ENCODE assay signal across 8 cellular contexts in the genomic region with DNA sequence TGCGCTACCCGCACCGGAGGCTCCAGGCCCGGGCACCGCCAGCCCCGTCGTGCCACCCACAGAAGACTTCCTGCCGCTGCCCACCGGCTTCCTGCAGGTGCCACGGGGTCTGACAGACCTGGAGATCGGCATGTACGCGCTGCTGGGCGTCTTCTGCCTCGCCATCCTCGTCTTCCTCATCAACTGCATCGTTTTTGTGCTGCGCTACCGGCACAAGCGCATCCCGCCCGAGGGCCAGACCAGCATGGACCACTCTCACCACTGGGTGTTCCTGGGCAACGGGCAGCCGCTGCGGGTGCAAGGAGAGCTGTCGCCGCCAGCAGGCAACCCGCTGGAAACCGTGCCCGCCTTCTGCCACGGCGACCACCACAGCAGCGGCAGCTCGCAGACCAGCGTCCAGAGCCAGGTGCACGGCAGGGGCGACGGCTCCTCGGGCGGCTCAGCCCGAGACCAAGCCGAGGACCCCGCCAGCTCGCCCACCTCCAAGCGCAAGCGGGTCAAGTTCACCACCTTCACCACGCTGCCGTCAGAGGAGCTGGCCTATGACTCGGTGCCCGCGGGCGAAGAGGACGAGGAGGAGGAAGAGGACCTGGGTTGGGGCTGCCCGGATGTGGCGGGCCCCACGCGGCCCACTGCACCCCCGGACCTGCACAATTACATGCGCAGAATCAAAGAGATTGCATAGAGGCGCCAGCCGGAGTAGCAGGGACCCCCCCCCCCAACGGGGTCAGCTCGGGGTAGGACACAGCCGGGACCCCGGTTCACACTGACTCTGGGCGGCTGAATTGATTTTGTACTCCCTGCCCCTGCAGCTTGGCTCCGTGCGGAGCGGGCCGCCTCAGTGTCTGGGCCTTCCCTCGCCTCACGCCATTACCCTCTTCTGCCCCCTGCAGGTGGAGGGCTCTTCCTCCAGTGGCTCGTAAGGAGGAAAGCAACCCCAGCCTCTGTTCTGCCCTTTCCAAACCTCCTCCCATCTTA. TPM values are rescaled to one million over a fixed set of nuclear protein-coding genes. Genes with fewer than 3 reads are reported as not detected.
A peak's percentile ranks its signal among the peaks of the same experiment; 100 is the strongest.
DNase-seq lines count a peak whose midpoint lies in the region; ATAC-seq and TF ChIP-seq lines count a peak whose summit lies in the region.

No MANE protein-coding gene starts in this region.

- no peak overlapping the region for H3K9ac ChIP-seq in muscle layer of colon (ENCODE audit: low read length)

- no peaks in the 10 kb centered on the region for H3K9me3 Mint-ChIP-seq in CD4-positive, alpha-beta memory T cell
- H3K9me3 Mint-ChIP-seq in activated CD8-positive, alpha-beta memory T cell treated with anti-CD3 and anti-CD28 coated beads, Interleukin-2, amount 10 ng/mL, durations not matched to agents 7 days and 5 days (ENCODE audit: low read depth): no peaks in the 10 kb centered on the region
- H3K9me3 Mint-ChIP-seq in endothelial cell (ENCODE audit: unreplicated experiment): no peaks in the 10 kb centered on the region

- H3K36me3 ChIP-seq in CD4-positive, alpha-beta memory T cell (ENCODE audit: insufficient read depth, low read length): no peaks in the 10 kb centered on the region
- no peaks in the 10 kb centered on the region for H3K36me3 ChIP-seq in muscle layer of colon (ENCODE audit: insufficient read depth, low read length)

- no peaks in the 10 kb centered on the region for H3K36me3 Mint-ChIP-seq in CD4-positive, alpha-beta memory T cell
- no peaks in the 10 kb centered on the region for H3K36me3 Mint-ChIP-seq in activated CD8-positive, alpha-beta memory T cell treated with anti-CD3 and anti-CD28 coated beads, Interleukin-2, amount 10 ng/mL, durations not matched to agents 7 days and 5 days
- H3K36me3 Mint-ChIP-seq in endothelial cell (ENCODE audit: low read depth, unreplicated experiment): no peaks in the 10 kb centered on the region

- DNase-seq in CD4-positive, alpha-beta memory T cell: peak; percentile 74 to 78 (median 77)
- DNase-seq in HCEC 1CT: peak; percentile 45
- peak; percentile 62 for DNase-seq in NCI-H82 treated with DMSO at 0.1 percent for 48 hours (lab: John Stamatoyannopoulos, UW; ENCODE audit: unreplicated experiment)
- DNase-seq in activated CD8-positive, alpha-beta memory T cell treated with anti-CD3 and anti-CD28 coated beads, Interleukin-2, amount 10 ng/mL, durations not matched to agents 7 days and 5 days: peak; percentile 85
- DNase-seq in endothelial cell (ENCODE audit: low spot score): peak; percentile 89
- DNase-seq in stimulated activated CD8-positive, alpha-beta memory T cell treated with anti-CD3 and anti-CD28 coated beads, Interleukin-4, amount 100 ng/mL, for 1 hour (ENCODE audit: low read depth in 2 of 2, low spot score in 1 of 2): peak; percentile 43 to 64
- DNase-seq in GOT3 (lab: John Stamatoyannopoulos, UW): no peak

- TF ChIP-seq CTCF in endothelial cell (IDR thresholded peaks at IDR 0.05; ENCODE audit: unreplicated experiment): peak; percentile 69

- H3K4me1 Mint-ChIP-seq in CD4-positive, alpha-beta memory T cell: peaks cover 4 to 6% (median 4%) of the 10 kb centered on the region in 4 donors
- H3K4me1 Mint-ChIP-seq in activated CD8-positive, alpha-beta memory T cell treated with anti-CD3 and anti-CD28 coated beads, Interleukin-2, amount 10 ng/mL, durations not matched to agents 7 days and 5 days: peaks cover 5% of the 10 kb centered on the region
- H3K4me1 Mint-ChIP-seq in endothelial cell (ENCODE audit: unreplicated experiment): no peaks in the 10 kb centered on the region

- H3K4me1 ChIP-seq in CD4-positive, alpha-beta memory T cell (ENCODE audit: insufficient read depth, low read length): peaks cover 14% of the 10 kb centered on the region
- no peaks in the 10 kb centered on the region for H3K4me1 ChIP-seq in muscle layer of colon (ENCODE audit: insufficient read depth, low read length)

- peaks cover 10 to 23% of the 10 kb centered on the region in 2 donors for H3K27me3 Mint-ChIP-seq in CD4-positive, alpha-beta memory T cell
- peaks cover 58% of the 10 kb centered on the region for H3K27me3 Mint-ChIP-seq in activated CD8-positive, alpha-beta memory T cell treated with anti-CD3 and anti-CD28 coated beads, Interleukin-2, amount 10 ng/mL, durations not matched to agents 7 days and 5 days
- H3K27me3 Mint-ChIP-seq in endothelial cell (ENCODE audit: unreplicated experiment): peaks cover 14% of the 10 kb centered on the region

- CTCF ChIA-PET in CD4-positive, alpha-beta memory T cell (lab: Charles Lee; ENCODE audit: partially characterized antibody): interaction anchor here (0.7 to 3.2 kb wide), 25 partner anchors 10 to 384 kb away, joined by 3 to 18 read pairs (median 4); no protein-coding TSS in a partner anchor
- CTCF ChIA-PET in activated CD8-positive, alpha-beta memory T cell treated with anti-CD3 and anti-CD28 coated beads, Interleukin-2, amount 10 ng/mL, durations not matched to agents 7 days and 5 days (lab: Charles Lee): interaction anchor here (0.7 to 7.1 kb wide), 17 partner anchors 9 to 481 kb away, joined by 3 to 47 read pairs (median 5); partner anchors contain the start of gene RAD51D

- peak; percentile 95 for ATAC-seq in activated CD8-positive, alpha-beta memory T cell treated with anti-CD3 and anti-CD28 coated beads, Interleukin-2, amount 10 ng/mL, durations not matched to agents 7 days and 5 days

- peak overlapping the region in 1 of 2 donors; percentile 59 for H3K4me3 ChIP-seq in CD4-positive, alpha-beta memory T cell (ENCODE audit: low read length in 2 of 2)
- H3K4me3 ChIP-seq in muscle layer of colon (ENCODE audit: low read depth in 1 of 2, low read length in 2 of 2): peak overlapping the region; percentile 43 to 52

- intact Hi-C loops in CD4-positive, alpha-beta memory T cell (cut with micrococcal nuclease): loop anchor here (1.0 kb wide), 6 partner anchors 53 to 481 kb away; partner anchors contain the start of gene RAD51D

- H3K27ac Mint-ChIP-seq in CD4-positive, alpha-beta memory T cell: peak overlapping the region in 3 of 7 donors; percentile 23 to 80 (median 46)
- H3K27ac Mint-ChIP-seq in activated CD8-positive, alpha-beta memory T cell treated with anti-CD3 and anti-CD28 coated beads, Interleukin-2, amount 10 ng/mL, durations not matched to agents 7 days and 5 days: no peak overlapping the region
- no peak overlapping the region for H3K27ac Mint-ChIP-seq in endothelial cell (ENCODE audit: unreplicated experiment)

- H3K4me3 Mint-ChIP-seq in CD4-positive, alpha-beta memory T cell: peak overlapping the region; percentile 79 to 87 (median 84)
- peak overlapping the region; percentile 3 for H3K4me3 Mint-ChIP-seq in activated CD8-positive, alpha-beta memory T cell treated with anti-CD3 and anti-CD28 coated beads, Interleukin-2, amount 10 ng/mL, durations not matched to agents 7 days and 5 days
- H3K4me3 Mint-ChIP-seq in endothelial cell (ENCODE audit: unreplicated experiment): no peak overlapping the region

- H3K27me3 ChIP-seq in CD4-positive, alpha-beta memory T cell (ENCODE audit: insufficient read depth, low read length): peaks cover 5% of the 10 kb centered on the region
- peaks cover 0 to 32% of the 10 kb centered on the region in 2 donors for H3K27me3 ChIP-seq in muscle layer of colon (ENCODE audit: control insufficient read depth in 1 of 2, insufficient read depth in 2 of 2, low read length in 2 of 2)

- POLR2A ChIA-PET in CD4-positive, alpha-beta memory T cell (lab: Charles Lee; ENCODE audit: partially characterized antibody): interaction anchor here (0.6 to 1.8 kb wide), 5 partner anchors 10 to 481 kb away, joined by 3 to 6 read pairs (median 5); partner anchors contain the start of gene RAD51D

- no peak overlapping the region for H3K27ac ChIP-seq in CD4-positive, alpha-beta memory T cell (ENCODE audit: low read depth, low read length)
- H3K27ac ChIP-seq in muscle layer of colon (ENCODE audit: low read depth, low read length): no peak overlapping the region

- H3K9me3 ChIP-seq in CD4-positive, alpha-beta memory T cell (ENCODE audit: control insufficient read depth in 1 of 2, low read length in 2 of 2): no peaks in the 10 kb centered on the region
- no peaks in the 10 kb centered on the region for H3K9me3 ChIP-seq in muscle layer of colon (ENCODE audit: low read length)

RNA-seq across cellular contexts. Expression of gene TMEM132E, which starts 58.5 kb away (rescaled TPM):
- under 1 TPM; 0.23 to 0.42 TPM for total RNA-seq in CD4-positive, alpha-beta memory T cell
- polyA plus RNA-seq in CD4-positive, alpha-beta memory T cell: under 1 TPM; 0.11 to 0.13 TPM
- total RNA-seq in activated CD8-positive, alpha-beta memory T cell treated with anti-CD3 and anti-CD28 coated beads, Interleukin-2, amount 10 ng/mL, durations not matched to agents 7 days and 5 days: not detected
- total RNA-seq in endothelial cell (ENCODE audit: unreplicated experiment): 0.08 TPM
